11 cellular contexts compared by ENCODE assay signal in genomic region chr10:14587540-14588083, GRCh38.
DNase-seq lines count a peak whose midpoint lies in the region; ATAC-seq and TF ChIP-seq lines count a peak whose summit lies in the region.
"Had no signal": no experiment of that assay in that cellular context is flagged by ENCODE, and none has a peak within 500 bp of the region (broad histone marks: within the 10 kb centered on the region; RNA-seq: fewer than 3 reads in every experiment).

No MANE protein-coding gene starts in this region.

- no peak overlapping the region for H3K4me3 Mint-ChIP-seq in mesothelial cell of epicardium
- H3K4me3 Mint-ChIP-seq: neural crest cell had no signal

- H3K4me3 ChIP-seq in left ventricle myocardium inferior (no peak overlapping the region), vagina (no peak overlapping the region)

- H3K4me1 ChIP-seq in left ventricle myocardium inferior, result peaks cover 10% of the 10 kb centered on the region
- H3K4me1 ChIP-seq in vagina, result peaks cover 27% of the 10 kb centered on the region

- DNase-seq in left ventricle myocardium inferior (no peak), Right ventricle myocardium superior (no peak), mesothelial cell of epicardium (ENCODE audit: low spot score in 2 of 2, unreplicated experiment in 2 of 2) (no peak), vagina (ENCODE audit: extremely low spot score in 2 of 2) (no peak), dedifferentiated amniotic fluid mesenchymal stem cell (ENCODE audit: extremely low spot score) (no peak), foreskin melanocyte (no peak)
- DNase-seq in activated naive CD4-positive, alpha-beta T cell treated with anti-CD3 and anti-CD28 coated beads, Interleukin-2, amount 50 U/mL, for 72 hours (ENCODE audit: low spot score in 2 of 2), result no peak
- DNase-seq: NCI-H1048 had no signal

- peak overlapping the region; percentile 95 to 99 for H3K27ac Mint-ChIP-seq in activated naive CD4-positive, alpha-beta T cell treated with anti-CD3 and anti-CD28 coated beads, Interleukin-2, amount 50 U/mL, for 72 hours
- peak overlapping the region; percentile 65 for H3K27ac Mint-ChIP-seq in mesothelial cell of epicardium

- H3K36me3 Mint-ChIP-seq in activated naive CD4-positive, alpha-beta T cell treated with anti-CD3 and anti-CD28 coated beads, Interleukin-2, amount 50 U/mL, for 72 hours, result peaks cover 0 to 68% of the 10 kb centered on the region in 2 donors
- H3K36me3 Mint-ChIP-seq in mesothelial cell of epicardium, result no peaks in the 10 kb centered on the region

- H3K27ac ChIP-seq in left ventricle myocardium inferior (replicated peaks), result peak overlapping the region; percentile 7
- H3K27ac ChIP-seq in vagina, result peak overlapping the region; percentile 67
- H3K27ac ChIP-seq: foreskin keratinocyte had no signal

- H3K27me3 Mint-ChIP-seq in mesothelial cell of epicardium (ENCODE audit: low read depth), result no peaks in the 10 kb centered on the region

- peaks cover 13% of the 10 kb centered on the region for H3K4me1 Mint-ChIP-seq in mesothelial cell of epicardium

- ATAC-seq in Right ventricle myocardium superior (ENCODE audit: poor library complexity), result no peak
- peak in 1 of 2 donors; percentile 17 for ATAC-seq in activated naive CD4-positive, alpha-beta T cell treated with anti-CD3 and anti-CD28 coated beads, Interleukin-2, amount 50 U/mL, for 72 hours
- no peak for ATAC-seq in GM21825 (IDR thresholded peaks at IDR 0.05; ENCODE audit: unreplicated experiment)

- TF ChIP-seq CTCF in left ventricle myocardium inferior (IDR thresholded peaks at IDR 0.05; ENCODE audit: borderline replicate concordance), result no peak
- TF ChIP-seq CTCF in mesothelial cell of epicardium (IDR thresholded peaks at IDR 0.05; ENCODE audit: unreplicated experiment), result no peak
- no peak for TF ChIP-seq CTCF in vagina (IDR thresholded peaks at IDR 0.05)

- H3K9me3 ChIP-seq in left ventricle myocardium inferior (replicated peaks) (no peaks in the 10 kb centered on the region), vagina (no peaks in the 10 kb centered on the region)

- intact Hi-C loops in left ventricle myocardium inferior (cut with micrococcal nuclease), result no loop called here
- intact Hi-C loops in Right ventricle myocardium superior (cut with DNase I), result no loop called here
- intact Hi-C loops in vagina (cut with DNase I), result no loop called here

- H3K36me3 ChIP-seq in left ventricle myocardium inferior, result no peaks in the 10 kb centered on the region
- H3K36me3 ChIP-seq in vagina, result no peaks in the 10 kb centered on the region

- H3K9me3 Mint-ChIP-seq in activated naive CD4-positive, alpha-beta T cell treated with anti-CD3 and anti-CD28 coated beads, Interleukin-2, amount 50 U/mL, for 72 hours, result no peaks in the 10 kb centered on the region
- H3K9me3 Mint-ChIP-seq in mesothelial cell of epicardium, result no peaks in the 10 kb centered on the region
- H3K9me3 Mint-ChIP-seq: neural crest cell had no signal

- TF ChIP-seq POLR2A in vagina (IDR thresholded peaks at IDR 0.05), result no peak

- H3K27me3 ChIP-seq in left ventricle myocardium inferior (ENCODE audit: low read depth), result no peaks in the 10 kb centered on the region
- no peaks in the 10 kb centered on the region for H3K27me3 ChIP-seq in vagina
- H3K27me3 ChIP-seq: foreskin keratinocyte had no signal
